ENCODE assay signal across 14 cellular contexts in the genomic region with DNA sequence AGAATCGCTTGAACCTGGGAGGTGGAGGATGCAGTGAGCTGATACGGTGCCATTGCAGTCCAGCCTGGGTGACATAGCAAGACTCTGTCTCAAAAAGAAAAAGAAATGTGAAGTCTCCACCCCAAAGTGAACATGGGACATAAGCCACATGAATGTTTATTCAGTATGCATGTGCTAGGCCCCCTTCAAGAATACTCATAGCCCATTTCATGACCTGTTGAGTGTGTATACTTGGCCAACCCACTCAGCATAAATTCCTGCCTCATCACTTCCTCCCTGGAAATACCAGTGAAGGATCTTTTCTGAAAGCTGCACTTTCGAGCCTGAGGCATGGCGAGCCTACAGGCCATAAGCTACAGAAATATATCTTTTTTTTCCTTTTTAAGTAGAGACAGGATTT. TPM values are rescaled to one million over a fixed set of nuclear protein-coding genes. Genes with fewer than 3 reads are reported as not detected.
"Had no signal": no experiment of that assay in that cellular context is flagged by ENCODE, and none has a peak within 500 bp of the region (broad histone marks: within the 10 kb centered on the region; RNA-seq: fewer than 3 reads in every experiment).

No MANE protein-coding gene starts in this region.

RNA-seq across cellular contexts. Expression of a gene that starts 6.8 kb away (rescaled TPM):
- total RNA-seq: stomach, subcutaneous adipose tissue, suprapubic skin, temporal lobe, testis, thoracic aorta, thyroid gland, tibial nerve, transverse colon, upper lobe of left lung, ureter, urinary bladder, uterus, vagina had no signal
- polyA plus RNA-seq: stomach, urinary bladder had no signal

RNA-seq across cellular contexts. Expression of a gene that starts 18.0 kb away (rescaled TPM):
- total RNA-seq: stomach, subcutaneous adipose tissue, suprapubic skin, temporal lobe, thoracic aorta, thyroid gland, tibial nerve, transverse colon, upper lobe of left lung, ureter, urinary bladder, uterus, vagina had no signal
- polyA plus RNA-seq: stomach, urinary bladder had no signal

RNA-seq across cellular contexts. Expression of a gene that starts 24.5 kb away (rescaled TPM):
- total RNA-seq: stomach, subcutaneous adipose tissue, suprapubic skin, temporal lobe, thoracic aorta, thyroid gland, tibial nerve, transverse colon, upper lobe of left lung, ureter, urinary bladder, uterus, vagina had no signal
- polyA plus RNA-seq: stomach, urinary bladder had no signal

RNA-seq across cellular contexts. Expression of a gene that starts 45.3 kb away (rescaled TPM):
- total RNA-seq: stomach, subcutaneous adipose tissue, suprapubic skin, temporal lobe, thoracic aorta, thyroid gland, tibial nerve, transverse colon, upper lobe of left lung, ureter, urinary bladder, uterus, vagina had no signal
- polyA plus RNA-seq: stomach, urinary bladder had no signal

RNA-seq across cellular contexts. Expression of a gene that starts 49.5 kb away (rescaled TPM):
- total RNA-seq: stomach, subcutaneous adipose tissue, suprapubic skin, temporal lobe, thoracic aorta, thyroid gland, tibial nerve, transverse colon, upper lobe of left lung, ureter, urinary bladder, uterus, vagina had no signal
- polyA plus RNA-seq: stomach, urinary bladder had no signal
